In the genomic region with DNA sequence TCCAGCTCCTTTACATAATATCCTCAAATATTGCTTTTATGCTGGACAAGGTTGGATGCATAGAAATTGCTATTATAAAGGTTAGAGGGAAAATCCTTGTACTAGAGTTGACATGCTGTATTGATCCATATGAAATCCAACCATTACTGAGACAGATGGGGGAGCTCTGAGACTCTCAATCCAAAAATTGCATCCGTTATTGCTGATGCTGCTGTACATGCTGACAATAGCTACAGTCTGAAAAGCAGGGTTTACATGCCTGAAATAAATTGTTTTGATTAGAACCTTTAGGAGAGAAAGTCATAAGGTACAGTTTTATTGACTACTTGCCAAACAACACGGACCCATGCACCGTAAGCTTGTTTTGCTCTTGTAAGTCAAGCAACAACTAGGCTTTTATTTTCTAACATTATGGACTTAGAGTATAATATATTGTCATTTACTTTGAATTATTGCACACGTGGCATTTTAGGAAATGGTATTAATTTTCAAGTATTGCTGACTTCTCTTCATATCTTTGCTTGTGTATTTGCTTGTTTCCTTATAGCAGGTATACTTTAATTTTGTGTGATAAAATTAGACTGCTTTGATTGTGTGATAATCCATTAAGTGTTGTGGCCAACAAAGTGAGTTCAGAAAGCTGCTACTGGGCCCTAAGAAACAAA, we compare ENCODE assay signal across 16 cellular contexts.
DNase-seq lines count a peak whose midpoint lies in the region; ATAC-seq and TF ChIP-seq lines count a peak whose summit lies in the region.
"Had no signal": no experiment of that assay in that cellular context is flagged by ENCODE, and none has a peak within 500 bp of the region (broad histone marks: within the 10 kb centered on the region; RNA-seq: fewer than 3 reads in every experiment).

No MANE protein-coding gene starts in this region.

- TF ChIP-seq CTCF in OCI-LY3 (IDR thresholded peaks at IDR 0.05; ENCODE audit: low read depth, low read length): peak; percentile 19; the same call in 1 of the 2 replicates

- H2AFZ ChIP-seq in GM23248: peak overlapping the region; percentile 63
- H2AFZ ChIP-seq in OCI-LY3 (ENCODE audit: low read depth, low read length): no peak overlapping the region

- no peak overlapping the region for H3K27ac ChIP-seq in GM23248
- no peak overlapping the region for H3K27ac ChIP-seq in OCI-LY3 (ENCODE audit: low read length)
- H3K27ac ChIP-seq: colonic mucosa, left ventricle myocardium inferior, prostate gland had no signal

- H3K4me3 ChIP-seq in GM23248 (no peak overlapping the region), OCI-LY3 (ENCODE audit: low read length) (no peak overlapping the region)
- H3K4me3 ChIP-seq: colonic mucosa, left ventricle myocardium inferior, MG63, prostate gland had no signal

- in situ Hi-C loops in GM23248 (cut with MboI): no loop called here

- peaks cover 7% of the 10 kb centered on the region for H3K9me3 Mint-ChIP-seq in activated CD4-positive, alpha-beta T cell treated with anti-CD3 and anti-CD28 coated beads for 36 hours (ENCODE audit: low read depth)

- no peak overlapping the region for H3K9ac ChIP-seq in GM23248
- H3K9ac ChIP-seq in OCI-LY3 (ENCODE audit: low read length): no peak overlapping the region

- no peak for DNase-seq in GM23248
- peak; percentile 34 for DNase-seq in fibroblast of peridontal ligament (ENCODE audit: extremely low read depth)
- DNase-seq in pons (ENCODE audit: low spot score): peak; percentile 86
- DNase-seq in NCI-H187 (lab: John Stamatoyannopoulos, UW): no peak
- no peak for DNase-seq in activated CD4-positive, alpha-beta T cell treated with anti-CD3 and anti-CD28 coated beads for 36 hours
- DNase-seq in iPS-NIHi7 (ENCODE audit: extremely low spot score): no peak
- DNase-seq: activated CD8-positive, alpha-beta memory T cell treated with anti-CD3 and anti-CD28 coated beads for 24 hours; activated effector memory CD4-positive, alpha-beta T cell treated with Interleukin-2 at 50 U/mL for 16 hours; colonic mucosa; left ventricle myocardium inferior; MG63; naive B cell; stimulated activated CD4-positive, alpha-beta T cell treated with anti-CD3 and anti-CD28 coated beads, Interleukin-15, amount 100 ng/mL, for 24 hours had no signal

- POLR2A ChIA-PET in activated CD4-positive, alpha-beta T cell treated with anti-CD3 and anti-CD28 coated beads for 36 hours (lab: Charles Lee): no interaction called here

- CTCF ChIA-PET in activated CD4-positive, alpha-beta T cell treated with anti-CD3 and anti-CD28 coated beads for 36 hours (lab: Charles Lee): no interaction called here

- 38 to 44% methylated on average over 4 of the region's 4 CpGs for WGBS in GM23248 (ENCODE audit: low coverage in 1 of 2, low lambda C conversion rate in 2 of 2, missing lambda C conversion rate in 2 of 2), 2 experiments

- H4K20me1 ChIP-seq in GM23248 (ENCODE audit: insufficient read depth) (no peaks in the 10 kb centered on the region), OCI-LY3 (ENCODE audit: insufficient read depth, low read length) (no peaks in the 10 kb centered on the region)

- intact Hi-C loops in activated CD4-positive, alpha-beta T cell treated with anti-CD3 and anti-CD28 coated beads for 36 hours (cut with DNase I, micrococcal nuclease): no loop called here

- H3K79me2 ChIP-seq in GM23248 (ENCODE audit: insufficient read depth) (no peaks in the 10 kb centered on the region), OCI-LY3 (ENCODE audit: low read length) (no peaks in the 10 kb centered on the region)

- H3K4me1 ChIP-seq in GM23248 (ENCODE audit: insufficient read depth) (peaks cover 61% of the 10 kb centered on the region), OCI-LY3 (ENCODE audit: low read length) (no peaks in the 10 kb centered on the region)
- H3K4me1 ChIP-seq: colonic mucosa, left ventricle myocardium inferior, prostate gland had no signal

- H3K4me2 ChIP-seq in GM23248 (ENCODE audit: unreplicated experiment) (no peak overlapping the region), OCI-LY3 (ENCODE audit: low read length) (no peak overlapping the region)

- H3K9me3 ChIP-seq in GM23248 (ENCODE audit: low read depth): no peaks in the 10 kb centered on the region
- H3K9me3 ChIP-seq in OCI-LY3 (ENCODE audit: insufficient read depth, low read length): no peaks in the 10 kb centered on the region
- H3K9me3 ChIP-seq: colonic mucosa, left ventricle myocardium inferior, MG63, prostate gland had no signal

- H3K9me2 ChIP-seq in GM23248 (ENCODE audit: insufficient read depth): no peaks in the 10 kb centered on the region

- no peak for ATAC-seq in activated CD4-positive, alpha-beta T cell treated with anti-CD3 and anti-CD28 coated beads for 36 hours
- ATAC-seq in HG03439 (IDR thresholded peaks at IDR 0.05; ENCODE audit: unreplicated experiment): no peak

- H3K36me3 ChIP-seq in GM23248 (ENCODE audit: low read depth): no peaks in the 10 kb centered on the region
- H3K36me3 ChIP-seq in OCI-LY3 (replicated peaks; ENCODE audit: low read depth, low read length): no peaks in the 10 kb centered on the region
- H3K36me3 ChIP-seq: colonic mucosa, left ventricle myocardium inferior, MG63, prostate gland had no signal

- no peaks in the 10 kb centered on the region for H3K36me3 Mint-ChIP-seq in activated CD4-positive, alpha-beta T cell treated with anti-CD3 and anti-CD28 coated beads for 36 hours (ENCODE audit: low read depth)
- H3K36me3 Mint-ChIP-seq: naive B cell had no signal

- H3F3A ChIP-seq in GM23248 (ENCODE audit: insufficient read depth): peaks cover 23% of the 10 kb centered on the region

- H3K27me3 Mint-ChIP-seq in activated CD4-positive, alpha-beta T cell treated with anti-CD3 and anti-CD28 coated beads for 36 hours: no peaks in the 10 kb centered on the region
- H3K27me3 Mint-ChIP-seq: naive B cell had no signal

- H3K27ac Mint-ChIP-seq in activated CD4-positive, alpha-beta T cell treated with anti-CD3 and anti-CD28 coated beads for 36 hours: no peak overlapping the region
- H3K27ac Mint-ChIP-seq: naive B cell had no signal

- H3K27me3 ChIP-seq in GM23248 (replicated peaks; ENCODE audit: insufficient read depth) (no peaks in the 10 kb centered on the region), OCI-LY3 (ENCODE audit: low read depth, low read length) (no peaks in the 10 kb centered on the region)
- H3K27me3 ChIP-seq: colonic mucosa, MG63 had no signal

- no peak overlapping the region for H3K4me3 Mint-ChIP-seq in activated CD4-positive, alpha-beta T cell treated with anti-CD3 and anti-CD28 coated beads for 36 hours
- H3K4me3 Mint-ChIP-seq: naive B cell had no signal

- H3K4me1 Mint-ChIP-seq in activated CD4-positive, alpha-beta T cell treated with anti-CD3 and anti-CD28 coated beads for 36 hours: no peaks in the 10 kb centered on the region
- H3K4me1 Mint-ChIP-seq: naive B cell had no signal

Comparison
In these comparisons a context has a peak if more than half of its experiments do, and no peak if none do; other contexts are left out.
1. DNase-seq: peak in fibroblast of peridontal ligament (single experiment) and pons (single experiment); none in GM23248 (single experiment), NCI-H187 (0 of 2), activated CD4-positive, alpha-beta T cell treated with anti-CD3 and anti-CD28 coated beads for 36 hours (single experiment) and iPS-NIHi7 (single experiment).